10 cellular contexts compared by ENCODE assay signal in the genomic region with DNA sequence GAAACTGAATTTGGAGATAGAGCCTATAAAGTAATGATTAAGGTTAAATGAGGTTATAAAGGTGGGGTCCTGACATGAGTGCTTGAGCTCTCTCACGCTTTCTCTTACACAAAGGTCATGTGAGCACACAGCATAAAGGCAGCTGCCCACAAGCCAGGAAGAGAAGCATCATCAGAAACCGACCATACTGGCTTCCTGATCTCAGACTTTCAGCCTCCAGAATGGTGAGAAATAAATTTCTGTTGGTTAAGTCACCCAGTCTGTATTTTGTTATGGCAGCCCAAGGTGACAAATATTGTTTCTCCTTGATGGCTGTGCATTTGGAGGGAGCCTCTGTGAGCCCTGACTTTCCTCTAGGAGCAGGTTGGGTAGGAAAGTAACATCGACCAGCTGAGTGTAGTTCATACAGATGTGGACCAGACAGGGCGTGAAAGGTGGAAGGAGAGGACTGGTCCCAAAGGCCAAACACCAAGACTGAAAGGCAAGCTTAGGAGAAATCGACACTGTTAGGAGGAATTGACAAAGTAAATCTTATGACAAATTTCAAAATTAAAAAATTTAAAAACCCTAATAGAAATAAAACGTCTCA.
DNase-seq lines count a peak whose midpoint lies in the region; ATAC-seq lines count a peak whose summit lies in the region.
"Had no signal": no experiment of that assay in that cellular context is flagged by ENCODE, and none has a peak within 500 bp of the region (broad histone marks: within the 10 kb centered on the region; RNA-seq: fewer than 3 reads in every experiment).

No MANE protein-coding gene starts in this region.

- ATAC-seq in CD4-positive, CD25-positive, alpha-beta regulatory T cell (ENCODE audit: low read depth in 2 of 2) = peak; percentile 64 to 71
- ATAC-seq in GM19023 (IDR thresholded peaks at IDR 0.05; ENCODE audit: unreplicated experiment) = peak; percentile 70
- peak; percentile 45 for ATAC-seq in HG03457 (IDR thresholded peaks at IDR 0.05; ENCODE audit: unreplicated experiment)
- peak; percentile 98 for ATAC-seq in activated naive CD8-positive, alpha-beta T cell treated with anti-CD3 and anti-CD28 coated beads, Interleukin-2, amount 50 U/mL, for 24 hours
- ATAC-seq in GM18858 (IDR thresholded peaks at IDR 0.05; ENCODE audit: unreplicated experiment) = no peak

- peaks cover 8% of the 10 kb centered on the region for H3K36me3 Mint-ChIP-seq in CD4-positive, CD25-positive, alpha-beta regulatory T cell
- H3K36me3 Mint-ChIP-seq in activated naive CD8-positive, alpha-beta T cell treated with anti-CD3 and anti-CD28 coated beads, Interleukin-2, amount 50 U/mL, for 24 hours (ENCODE audit: low read depth) = no peaks in the 10 kb centered on the region

- H3K4me3 Mint-ChIP-seq in CD4-positive, CD25-positive, alpha-beta regulatory T cell = no peak overlapping the region
- H3K4me3 Mint-ChIP-seq in activated naive CD8-positive, alpha-beta T cell treated with anti-CD3 and anti-CD28 coated beads, Interleukin-2, amount 50 U/mL, for 24 hours = peak overlapping the region; percentile 76

- peaks cover 5 to 13% (median 8%) of the 10 kb centered on the region in 4 donors for H3K4me1 Mint-ChIP-seq in CD4-positive, CD25-positive, alpha-beta regulatory T cell
- peaks cover 41% of the 10 kb centered on the region for H3K4me1 Mint-ChIP-seq in activated naive CD8-positive, alpha-beta T cell treated with anti-CD3 and anti-CD28 coated beads, Interleukin-2, amount 50 U/mL, for 24 hours

- peak overlapping the region in 1 of 3 donors; percentile 63 for H3K27ac Mint-ChIP-seq in CD4-positive, CD25-positive, alpha-beta regulatory T cell
- H3K27ac Mint-ChIP-seq in activated naive CD8-positive, alpha-beta T cell treated with anti-CD3 and anti-CD28 coated beads, Interleukin-2, amount 50 U/mL, for 24 hours = peak overlapping the region; percentile 80

- H3K4me3 ChIP-seq in CD4-positive, CD25-positive, alpha-beta regulatory T cell (ENCODE audit: low read depth, low read length) = no peak overlapping the region
- H3K4me3 ChIP-seq in SJCRH30 (no peak overlapping the region), MG63 (no peak overlapping the region)

- H3K27ac ChIP-seq in CD4-positive, CD25-positive, alpha-beta regulatory T cell (ENCODE audit: insufficient read depth, low read length, poor library complexity, severe bottlenecking) = no peak overlapping the region
- no peak overlapping the region for H3K27ac ChIP-seq in SJCRH30

- peaks cover 0 to 1% (median 0%) of the 10 kb centered on the region in 7 donors for H3K9me3 Mint-ChIP-seq in CD4-positive, CD25-positive, alpha-beta regulatory T cell
- H3K9me3 Mint-ChIP-seq in activated naive CD8-positive, alpha-beta T cell treated with anti-CD3 and anti-CD28 coated beads, Interleukin-2, amount 50 U/mL, for 24 hours = no peaks in the 10 kb centered on the region

- DNase-seq in CD4-positive, CD25-positive, alpha-beta regulatory T cell = peak in 1 of 3 donors; percentile 59
- peak; percentile 40 for DNase-seq in activated naive CD8-positive, alpha-beta T cell treated with anti-CD3 and anti-CD28 coated beads, Interleukin-2, amount 50 U/mL, for 24 hours
- DNase-seq in anterior cingulate cortex (lab: John Stamatoyannopoulos, UW) (no peak), SJCRH30 (no peak), MG63 (no peak)
- DNase-seq: dermis blood vessel endothelial cell, NCI-H226 had no signal

- no peaks in the 10 kb centered on the region for H3K27me3 ChIP-seq in CD4-positive, CD25-positive, alpha-beta regulatory T cell (ENCODE audit: control insufficient read depth, insufficient read depth, low read length)
- no peaks in the 10 kb centered on the region for H3K27me3 ChIP-seq in SJCRH30
- no peaks in the 10 kb centered on the region for H3K27me3 ChIP-seq in MG63

- H3K4me1 ChIP-seq in CD4-positive, CD25-positive, alpha-beta regulatory T cell (ENCODE audit: control insufficient read depth, insufficient read depth, low read length, poor library complexity, severe bottlenecking) = no peaks in the 10 kb centered on the region
- H3K4me1 ChIP-seq in SJCRH30 = peaks cover 22% of the 10 kb centered on the region

- H3K9me3 ChIP-seq in CD4-positive, CD25-positive, alpha-beta regulatory T cell (ENCODE audit: control insufficient read depth in 2 of 2, low read length in 2 of 2) = no peaks in the 10 kb centered on the region
- H3K9me3 ChIP-seq in SJCRH30 (replicated peaks) (0 out of 2 replicates have a peak, but pooled peaks cover 4% of the 10 kb centered on the region), MG63 (peaks cover 3% of the 10 kb centered on the region; the same call in 1 of the 2 replicates)

- peaks cover 6% of the 10 kb centered on the region for H3K27me3 Mint-ChIP-seq in CD4-positive, CD25-positive, alpha-beta regulatory T cell
- H3K27me3 Mint-ChIP-seq in activated naive CD8-positive, alpha-beta T cell treated with anti-CD3 and anti-CD28 coated beads, Interleukin-2, amount 50 U/mL, for 24 hours = no peaks in the 10 kb centered on the region

- H3K36me3 ChIP-seq in CD4-positive, CD25-positive, alpha-beta regulatory T cell (ENCODE audit: control insufficient read depth, insufficient read depth, low read length) = no peaks in the 10 kb centered on the region
- H3K36me3 ChIP-seq in SJCRH30 (no peaks in the 10 kb centered on the region), MG63 (peaks cover 9% of the 10 kb centered on the region)
